Comparison of ENCODE assay signal across 17 cellular contexts in genomic region chr18:13354414-13354813, GRCh38.
DNase-seq lines count a peak whose midpoint lies in the region; ATAC-seq, FAIRE-seq and TF ChIP-seq lines count a peak whose summit lies in the region.
"Had no signal": no experiment of that assay in that cellular context is flagged by ENCODE, and none has a peak within 500 bp of the region (broad histone marks: within the 10 kb centered on the region; RNA-seq: fewer than 3 reads in every experiment).

No MANE protein-coding gene starts in this region.

- no peak for DNase-seq in activated CD8-positive, alpha-beta T cell treated with anti-CD3 and anti-CD28 coated beads for 36 hours
- DNase-seq in activated CD8-positive, alpha-beta T cell treated with anti-CD3 and anti-CD28 coated beads, Interleukin-2, amount 10 ng/mL, durations not matched to agents 7 days and 5 days: no peak
- peak; percentile 50 for DNase-seq in esophagus muscularis mucosa (ENCODE audit: extremely low spot score)
- DNase-seq in urothelium cell line (ENCODE audit: low spot score): no peak
- no peak for DNase-seq in MCF 10A (ENCODE audit: unreplicated experiment)
- DNase-seq: CD8-positive, alpha-beta T cell; COR-L47; DMS 273 treated with DMSO at 0.1 percent for 48 hours; DMS53; GM23248 had no signal

- peak; percentile 51 for ATAC-seq in activated CD8-positive, alpha-beta T cell treated with anti-CD3 and anti-CD28 coated beads for 36 hours
- no peak for ATAC-seq in activated CD8-positive, alpha-beta T cell treated with anti-CD3 and anti-CD28 coated beads, Interleukin-2, amount 10 ng/mL, durations not matched to agents 7 days and 5 days
- ATAC-seq in GM18868 (IDR thresholded peaks at IDR 0.05; ENCODE audit: unreplicated experiment): no peak
- ATAC-seq: CD8-positive, alpha-beta T cell had no signal

- no peak overlapping the region for H3K4me3 Mint-ChIP-seq in activated CD8-positive, alpha-beta T cell treated with anti-CD3 and anti-CD28 coated beads for 36 hours
- H3K4me3 Mint-ChIP-seq in activated CD8-positive, alpha-beta T cell treated with anti-CD3 and anti-CD28 coated beads, Interleukin-2, amount 10 ng/mL, durations not matched to agents 7 days and 5 days: no peak overlapping the region
- no peak overlapping the region for H3K4me3 Mint-ChIP-seq in MCF 10A (ENCODE audit: unreplicated experiment)
- H3K4me3 Mint-ChIP-seq: B cell; CD8-positive, alpha-beta T cell had no signal

- H3K36me3 ChIP-seq in KOPT-K1 (ENCODE audit: insufficient read depth, low read length) (no peaks in the 10 kb centered on the region), esophagus muscularis mucosa (no peaks in the 10 kb centered on the region)
- H3K36me3 ChIP-seq: HAP-1 had no signal

- TF ChIP-seq POLR2A in esophagus muscularis mucosa (IDR thresholded peaks at IDR 0.05; ENCODE audit: low read depth): no peak

- peaks cover 8% of the 10 kb centered on the region for H3K36me3 Mint-ChIP-seq in activated CD8-positive, alpha-beta T cell treated with anti-CD3 and anti-CD28 coated beads for 36 hours (ENCODE audit: low read depth)
- peaks cover 11% of the 10 kb centered on the region for H3K36me3 Mint-ChIP-seq in activated CD8-positive, alpha-beta T cell treated with anti-CD3 and anti-CD28 coated beads, Interleukin-2, amount 10 ng/mL, durations not matched to agents 7 days and 5 days (ENCODE audit: low read depth)
- no peaks in the 10 kb centered on the region for H3K36me3 Mint-ChIP-seq in MCF 10A (ENCODE audit: insufficient read depth, unreplicated experiment)

- H3K4me1 ChIP-seq in esophagus muscularis mucosa: peaks cover 0 to 8% (median 3%) of the 10 kb centered on the region in 4 donors
- H3K4me1 ChIP-seq: HAP-1 had no signal

- POLR2A ChIA-PET in activated CD8-positive, alpha-beta T cell treated with anti-CD3 and anti-CD28 coated beads for 36 hours (lab: Charles Lee): interaction anchor here (1.0 to 1.6 kb wide), 2 partner anchors 19 to 108 kb away, joined by 4 read pairs; no protein-coding TSS in a partner anchor
- POLR2A ChIA-PET in activated CD8-positive, alpha-beta T cell treated with anti-CD3 and anti-CD28 coated beads, Interleukin-2, amount 10 ng/mL, durations not matched to agents 7 days and 5 days (lab: Charles Lee): no interaction called here
- POLR2A ChIA-PET in MCF 10A (lab: Yijun Ruan, JAX): no interaction called here

- TF ChIP-seq EP300 in esophagus muscularis mucosa (IDR thresholded peaks at IDR 0.05): no peak

- no peaks in the 10 kb centered on the region for H3K27me3 ChIP-seq in esophagus muscularis mucosa
- H3K27me3 ChIP-seq: BLaER1 treated with 17β-estradiol and CSF1 and Interleukin-3, amounts not matched to agents 10 nM and 100 nM had no signal

- no TSS peak for BruUV-seq in MCF 10A (replicated peaks; lab: Mats Ljungman, UMichigan)

- CTCF ChIA-PET in activated CD8-positive, alpha-beta T cell treated with anti-CD3 and anti-CD28 coated beads for 36 hours (lab: Charles Lee): interaction anchor here (1.0 to 2.0 kb wide), 2 partner anchors 9 to 78 kb away, joined by 3 to 12 read pairs; no protein-coding TSS in a partner anchor
- CTCF ChIA-PET in activated CD8-positive, alpha-beta T cell treated with anti-CD3 and anti-CD28 coated beads, Interleukin-2, amount 10 ng/mL, durations not matched to agents 7 days and 5 days (lab: Charles Lee): interaction anchor here (1.4 kb wide), 2 partner anchors 10 to 81 kb away, joined by 3 to 6 read pairs; no protein-coding TSS in a partner anchor
- CTCF ChIA-PET in MCF 10A (lab: Yijun Ruan, JAX): interaction anchor here (0.6 kb wide), 1 partner anchor 1568 kb away, joined by 3 read pairs; no protein-coding TSS in a partner anchor

- WGBS in esophagus muscularis mucosa: 86% methylated on average over 1 of the region's 1 CpG

- intact Hi-C loops in activated CD8-positive, alpha-beta T cell treated with anti-CD3 and anti-CD28 coated beads for 36 hours (cut with micrococcal nuclease): no loop called here
- intact Hi-C loops in esophagus muscularis mucosa (cut with DNase I): no loop called here
- intact Hi-C loops in MCF 10A (cut with micrococcal nuclease): no loop called here

- peaks cover 28% of the 10 kb centered on the region for H3K4me1 Mint-ChIP-seq in activated CD8-positive, alpha-beta T cell treated with anti-CD3 and anti-CD28 coated beads for 36 hours (ENCODE audit: low read depth)
- H3K4me1 Mint-ChIP-seq in activated CD8-positive, alpha-beta T cell treated with anti-CD3 and anti-CD28 coated beads, Interleukin-2, amount 10 ng/mL, durations not matched to agents 7 days and 5 days (ENCODE audit: low read depth): peaks cover 20% of the 10 kb centered on the region
- no peaks in the 10 kb centered on the region for H3K4me1 Mint-ChIP-seq in MCF 10A (ENCODE audit: insufficient read depth, unreplicated experiment)

- H3K27ac Mint-ChIP-seq in activated CD8-positive, alpha-beta T cell treated with anti-CD3 and anti-CD28 coated beads for 36 hours: no peak overlapping the region
- H3K27ac Mint-ChIP-seq in activated CD8-positive, alpha-beta T cell treated with anti-CD3 and anti-CD28 coated beads, Interleukin-2, amount 10 ng/mL, durations not matched to agents 7 days and 5 days: no peak overlapping the region
- H3K27ac Mint-ChIP-seq in MCF 10A (ENCODE audit: low read depth, unreplicated experiment): no peak overlapping the region
- H3K27ac Mint-ChIP-seq: B cell had no signal

- TF ChIP-seq CTCF in activated CD8-positive, alpha-beta T cell treated with anti-CD3 and anti-CD28 coated beads for 36 hours (IDR thresholded peaks at IDR 0.05): no peak
- no peak for TF ChIP-seq CTCF in esophagus muscularis mucosa (IDR thresholded peaks at IDR 0.05)
- TF ChIP-seq CTCF in MCF 10A (IDR thresholded peaks at IDR 0.05; ENCODE audit: unreplicated experiment): no peak

- peak overlapping the region; percentile 76 for H3K27ac ChIP-seq in KOPT-K1 (ENCODE audit: low read depth, low read length, poor library complexity, severe bottlenecking)
- no peak overlapping the region for H3K27ac ChIP-seq in esophagus muscularis mucosa (replicated peaks in 1 of 4)
- H3K27ac ChIP-seq: GM23248 had no signal

- no peaks in the 10 kb centered on the region for H3K27me3 Mint-ChIP-seq in activated CD8-positive, alpha-beta T cell treated with anti-CD3 and anti-CD28 coated beads for 36 hours
- H3K27me3 Mint-ChIP-seq in activated CD8-positive, alpha-beta T cell treated with anti-CD3 and anti-CD28 coated beads, Interleukin-2, amount 10 ng/mL, durations not matched to agents 7 days and 5 days (ENCODE audit: low read depth): no peaks in the 10 kb centered on the region
- no peaks in the 10 kb centered on the region for H3K27me3 Mint-ChIP-seq in MCF 10A (ENCODE audit: insufficient read depth, unreplicated experiment)

- H3K9me3 ChIP-seq in KOPT-K1 (ENCODE audit: insufficient read depth, low read length, poor library complexity, severe bottlenecking) (peaks cover 10% of the 10 kb centered on the region), esophagus muscularis mucosa (no peaks in the 10 kb centered on the region)
- H3K9me3 ChIP-seq: HAP-1 had no signal

- peak; percentile 17 for FAIRE-seq in urothelium cell line (lab: Jason Lieb, UNC)
- FAIRE-seq: G401.6, GM12891 had no signal

- H3K4me3 ChIP-seq in esophagus muscularis mucosa: no peak overlapping the region
- H3K4me3 ChIP-seq: BLaER1 treated with 17β-estradiol and CSF1 and Interleukin-3, amounts not matched to agents 10 nM and 100 nM; GM23248; HAP-1 had no signal

- H3K9me3 Mint-ChIP-seq in activated CD8-positive, alpha-beta T cell treated with anti-CD3 and anti-CD28 coated beads for 36 hours: peaks cover 11% of the 10 kb centered on the region
- H3K9me3 Mint-ChIP-seq in activated CD8-positive, alpha-beta T cell treated with anti-CD3 and anti-CD28 coated beads, Interleukin-2, amount 10 ng/mL, durations not matched to agents 7 days and 5 days (ENCODE audit: insufficient read depth): peaks cover 8% of the 10 kb centered on the region
- H3K9me3 Mint-ChIP-seq in MCF 10A (ENCODE audit: unreplicated experiment): peaks cover 45% of the 10 kb centered on the region
